In the genomic region with DNA sequence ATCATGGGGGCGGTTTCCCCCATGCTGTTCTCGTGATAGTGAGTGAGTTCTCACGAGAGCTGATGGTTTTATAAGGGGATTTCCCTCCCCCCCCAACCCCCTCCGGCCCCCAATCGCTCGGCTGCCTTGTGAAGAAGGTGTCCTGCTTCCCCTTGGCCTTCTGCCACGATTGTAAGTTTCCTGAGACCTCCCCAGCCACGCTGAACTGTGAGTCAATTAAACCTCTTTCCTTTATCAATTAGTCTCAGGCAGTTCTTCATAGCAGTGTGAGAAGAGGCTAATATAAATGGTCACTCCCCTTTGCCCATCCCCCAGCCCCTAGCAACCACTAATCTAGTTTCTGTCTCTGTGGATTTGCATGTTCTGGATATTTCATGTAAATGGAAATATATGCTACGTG, we compare ENCODE assay signal across 25 cellular contexts. TPM values are rescaled to one million over a fixed set of nuclear protein-coding genes. Genes with fewer than 3 reads are reported as not detected.
"Had no signal": no experiment of that assay in that cellular context is flagged by ENCODE, and none has a peak within 500 bp of the region (broad histone marks: within the 10 kb centered on the region; RNA-seq: fewer than 3 reads in every experiment).

No MANE protein-coding gene starts in this region.

- H3K9me3 ChIP-seq: SK-N-SH had no signal

- H3K27ac ChIP-seq: KMS-11, RWPE1 had no signal

- H3K9ac ChIP-seq: KMS-11, SK-N-SH had no signal

- DNase-seq: MV-4-11, NCI-H1092, NCI-H1105 treated with DMSO at 0.1 percent for 48 hours, NCI-H1417 treated with DMSO at 0.1 percent for 48 hours, NCI-H146, NCI-H1694 treated with DMSO at 0.1 percent for 48 hours, NCI-H1930, NCI-H2081, NCI-H2171, NCI-H345, NCI-H446 treated with DMSO at 0.1 percent for 48 hours, NCI-H510A treated with DMSO at 0.1 percent for 48 hours, NCI-H69, NCI-H774, PC-3, SHP77, SK-N-SH, SW 1271, T-cell had no signal

- H3K4me3 ChIP-seq: K562 had no signal

- H3K4me2 ChIP-seq: KMS-11, SK-N-SH had no signal

- FAIRE-seq: K562 had no signal

- ATAC-seq: K562, Panc1, PC-3, T-cell had no signal

RNA-seq across cellular contexts. Expression of gene GPR143, which starts 16.5 kb away (rescaled TPM):
- total RNA-seq: K562, OCI-LY7, T-cell had no signal
- polyA plus RNA-seq: K562, SK-N-SH had no signal

RNA-seq across cellular contexts. Expression of gene SHROOM2, which starts 37.1 kb away (rescaled TPM):
- total RNA-seq: K562, OCI-LY7 had no signal
- polyA plus RNA-seq: IgD-negative memory B cell, K562, SK-N-SH had no signal
